In the genomic region with DNA sequence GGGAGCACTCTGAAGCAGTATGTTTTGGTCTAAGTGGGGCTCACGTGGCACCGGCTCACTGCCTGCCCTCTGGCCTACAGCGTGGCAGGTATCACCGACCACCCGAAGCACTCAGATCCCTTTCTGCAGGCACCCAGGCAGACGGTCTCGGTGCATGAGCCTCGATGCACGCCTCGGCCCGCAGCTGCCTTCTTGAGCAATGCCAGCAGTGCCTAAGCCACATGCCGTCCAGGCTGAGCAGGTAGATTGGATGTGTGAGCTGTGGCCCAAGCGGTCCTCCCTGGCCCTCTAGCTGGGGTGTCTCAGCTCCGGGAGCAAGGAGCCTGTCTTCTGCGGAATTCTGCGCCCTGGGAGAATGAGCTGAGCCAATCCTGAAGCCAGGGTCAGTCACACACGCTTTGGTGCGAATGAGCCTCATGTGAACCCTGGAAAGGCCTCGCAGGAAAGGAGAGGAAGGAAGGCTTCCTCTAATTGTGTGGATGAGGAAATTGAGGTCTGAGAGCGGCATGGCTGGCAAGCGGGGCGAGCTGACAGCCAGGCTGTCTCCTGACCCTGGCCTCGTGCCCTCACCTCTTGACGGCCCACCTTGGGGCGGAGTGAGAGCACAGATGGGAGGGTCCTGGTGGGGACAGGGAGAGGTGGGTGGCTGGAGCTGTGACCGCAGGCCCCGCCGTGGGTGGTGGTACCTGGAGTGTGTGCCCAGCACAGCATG, we compare ENCODE assay signal across 9 cellular contexts. TPM values are rescaled to one million over a fixed set of nuclear protein-coding genes. Genes with fewer than 3 reads are reported as not detected.
DNase-seq lines count a peak whose midpoint lies in the region; ATAC-seq and TF ChIP-seq lines count a peak whose summit lies in the region.
"Had no signal": no experiment of that assay in that cellular context is flagged by ENCODE, and none has a peak within 500 bp of the region (broad histone marks: within the 10 kb centered on the region; RNA-seq: fewer than 3 reads in every experiment).

No MANE protein-coding gene starts in this region.

- no peak overlapping the region for H3K4me3 Mint-ChIP-seq in neural crest cell
- H3K4me3 Mint-ChIP-seq in activated CD4-positive, alpha-beta memory T cell treated with anti-CD3 and anti-CD28 coated beads, Interleukin-2, amount 10 ng/mL, durations not matched to agents 7 days and 5 days = no peak overlapping the region

- H3K9me3 ChIP-seq in esophagus (ENCODE audit: control insufficient read depth in 2 of 2, insufficient read depth in 1 of 2, low read depth in 1 of 2, low read length in 1 of 2) (no peaks in the 10 kb centered on the region), upper lobe of right lung (no peaks in the 10 kb centered on the region)

- 65 to 70% methylated on average over 28 of the region's 28 CpGs for WGBS in esophagus, 2 donors

- H3K27me3 ChIP-seq in esophagus (ENCODE audit: control insufficient read depth in 1 of 2, insufficient read depth in 2 of 2, low read length in 2 of 2) = no peaks in the 10 kb centered on the region
- H3K27me3 ChIP-seq in upper lobe of right lung = no peaks in the 10 kb centered on the region

- H3K27ac ChIP-seq in RWPE1 = peak overlapping the region; percentile 99
- H3K27ac ChIP-seq in esophagus (ENCODE audit: low read depth in 2 of 2, low read length in 1 of 2) = peak overlapping the region; percentile 83 to 93
- peak overlapping the region; percentile 74 for H3K27ac ChIP-seq in upper lobe of right lung

- H3K4me3 ChIP-seq in esophagus (ENCODE audit: low read depth in 1 of 2, low read length in 2 of 2) (no peak overlapping the region), upper lobe of right lung (no peak overlapping the region)

- H3K36me3 Mint-ChIP-seq in neural crest cell (ENCODE audit: low read depth) = no peaks in the 10 kb centered on the region
- no peaks in the 10 kb centered on the region for H3K36me3 Mint-ChIP-seq in activated CD4-positive, alpha-beta memory T cell treated with anti-CD3 and anti-CD28 coated beads, Interleukin-2, amount 10 ng/mL, durations not matched to agents 7 days and 5 days (ENCODE audit: low read depth)

- H3K4me1 Mint-ChIP-seq in neural crest cell = peaks cover 18% of the 10 kb centered on the region
- H3K4me1 Mint-ChIP-seq in activated CD4-positive, alpha-beta memory T cell treated with anti-CD3 and anti-CD28 coated beads, Interleukin-2, amount 10 ng/mL, durations not matched to agents 7 days and 5 days = peaks cover 7% of the 10 kb centered on the region

- H3K4me1 ChIP-seq in esophagus (ENCODE audit: control insufficient read depth in 2 of 2, insufficient read depth in 2 of 2, low read length in 1 of 2) (peaks cover 57 to 80% of the 10 kb centered on the region in 2 donors), upper lobe of right lung (peaks cover 93% of the 10 kb centered on the region)

- DNase-seq in RWPE1 (ENCODE audit: low spot score) (no peak), neural crest cell (ENCODE audit: low read depth, low spot score) (no peak), upper lobe of right lung (peak; percentile 82), AG08395 (ENCODE audit: low spot score) (no peak)
- DNase-seq in activated CD4-positive, alpha-beta memory T cell treated with anti-CD3 and anti-CD28 coated beads, Interleukin-2, amount 10 ng/mL, durations not matched to agents 7 days and 5 days = no peak
- DNase-seq: activated CD4-positive, alpha-beta T cell treated with anti-CD3 and anti-CD28 coated beads, Interleukin-2, amount 50 U/mL, for 48 hours; SHP77 treated with DMSO at 0.1 percent for 48 hours had no signal

- no peak for TF ChIP-seq CTCF in RWPE1 (conservative IDR thresholded peaks at IDR 0.05; ENCODE audit: low read depth)
- TF ChIP-seq CTCF in neural crest cell (conservative IDR thresholded peaks at IDR 0.05) = no peak
- TF ChIP-seq CTCF in upper lobe of right lung (IDR thresholded peaks at IDR 0.05) = no peak

- CTCF ChIA-PET in RWPE1 (lab: Yijun Ruan, JAX) = interaction anchor here (0.6 to 1.6 kb wide), 3 partner anchors 22 to 103 kb away, joined by 3 to 8 read pairs (median 4); no protein-coding TSS in a partner anchor
- CTCF ChIA-PET in activated CD4-positive, alpha-beta memory T cell treated with anti-CD3 and anti-CD28 coated beads, Interleukin-2, amount 10 ng/mL, durations not matched to agents 7 days and 5 days (lab: Charles Lee) = no interaction called here

- peak overlapping the region; percentile 12 for H3K27ac Mint-ChIP-seq in neural crest cell (ENCODE audit: unreplicated experiment)
- no peak overlapping the region for H3K27ac Mint-ChIP-seq in activated CD4-positive, alpha-beta memory T cell treated with anti-CD3 and anti-CD28 coated beads, Interleukin-2, amount 10 ng/mL, durations not matched to agents 7 days and 5 days

- H3K27me3 Mint-ChIP-seq in neural crest cell (ENCODE audit: low read depth) = no peaks in the 10 kb centered on the region
- H3K27me3 Mint-ChIP-seq in activated CD4-positive, alpha-beta memory T cell treated with anti-CD3 and anti-CD28 coated beads, Interleukin-2, amount 10 ng/mL, durations not matched to agents 7 days and 5 days = no peaks in the 10 kb centered on the region

- POLR2A ChIA-PET in RWPE1 (lab: Yijun Ruan, JAX; ENCODE audit: low non-redundant PET) = no interaction called here
- POLR2A ChIA-PET in activated CD4-positive, alpha-beta memory T cell treated with anti-CD3 and anti-CD28 coated beads, Interleukin-2, amount 10 ng/mL, durations not matched to agents 7 days and 5 days (lab: Charles Lee) = no interaction called here

- intact Hi-C loops in upper lobe of right lung (cut with DNase I) = no loop called here

- H3K9me3 Mint-ChIP-seq in neural crest cell = no peaks in the 10 kb centered on the region
- H3K9me3 Mint-ChIP-seq in activated CD4-positive, alpha-beta memory T cell treated with anti-CD3 and anti-CD28 coated beads, Interleukin-2, amount 10 ng/mL, durations not matched to agents 7 days and 5 days = no peaks in the 10 kb centered on the region

- ATAC-seq in upper lobe of right lung (peak; percentile 62), GM19455 (IDR thresholded peaks at IDR 0.05; ENCODE audit: unreplicated experiment) (no peak)

- H3K36me3 ChIP-seq in esophagus (ENCODE audit: control insufficient read depth in 2 of 2, insufficient read depth in 2 of 2, low read length in 1 of 2) (peaks cover 0 to 13% of the 10 kb centered on the region in 2 donors), upper lobe of right lung (no peaks in the 10 kb centered on the region)

RNA-seq across cellular contexts. Expression of gene RXRA, which starts 14.4 kb away (rescaled TPM):
- polyA plus RNA-seq in esophagus = 10 to 100 TPM; 31.4 to 63.4 TPM
- total RNA-seq in neural crest cell (40.0 and 41.2 TPM in 2 replicates), upper lobe of right lung (80.6 TPM)
- total RNA-seq in activated CD4-positive, alpha-beta memory T cell treated with anti-CD3 and anti-CD28 coated beads, Interleukin-2, amount 10 ng/mL, durations not matched to agents 7 days and 5 days = 1 to 10 TPM; 7.0 to 7.8 TPM
